8 cellular contexts compared by ENCODE assay signal in the genomic region with DNA sequence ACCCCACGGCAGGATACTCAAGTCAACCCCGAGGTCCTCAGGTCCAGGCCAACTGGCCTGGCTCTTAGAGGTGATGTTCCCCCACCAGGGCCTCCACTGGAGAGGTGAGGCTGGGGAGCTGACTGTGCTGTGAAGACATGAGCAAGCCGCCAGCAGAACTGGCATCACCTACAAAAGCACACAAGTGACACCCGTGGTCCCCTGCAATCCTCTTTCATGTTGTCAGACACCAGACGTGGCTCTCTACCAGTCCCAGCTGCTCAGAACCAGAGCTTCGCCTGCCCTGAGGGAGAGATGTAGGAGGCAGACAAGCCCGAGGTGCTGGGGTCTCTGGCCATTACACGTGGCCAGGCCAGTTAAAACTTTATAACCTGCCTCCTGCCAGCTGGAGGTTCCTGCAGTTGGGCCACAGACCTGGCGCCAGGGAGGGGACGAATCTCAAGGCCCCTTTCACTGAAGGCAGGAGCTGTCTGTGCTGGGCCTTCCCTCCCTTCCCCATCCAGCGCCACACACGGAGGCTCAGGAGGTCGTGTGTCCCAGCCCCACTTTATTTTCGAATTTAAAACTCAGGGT. TPM values are rescaled to one million over a fixed set of nuclear protein-coding genes. Genes with fewer than 3 reads are reported as not detected.
DNase-seq lines count a peak whose midpoint lies in the region; ATAC-seq, FAIRE-seq and TF ChIP-seq lines count a peak whose summit lies in the region.

No MANE protein-coding gene starts in this region.

- H3K4me3 ChIP-seq in MM.1S (ENCODE audit: low read length): peak overlapping the region; percentile 50
- H3K4me3 ChIP-seq in bronchial epithelial cell (ENCODE audit: low read depth, low read length): peak overlapping the region; percentile 29
- H3K4me3 ChIP-seq in neural progenitor cell: peak overlapping the region; percentile 52

- H3F3A ChIP-seq in MM.1S (ENCODE audit: insufficient read depth, low read length) (peaks cover 37% of the 10 kb centered on the region), neural progenitor cell (ENCODE audit: low read depth) (peaks cover 61% of the 10 kb centered on the region)

- H3K9me3 ChIP-seq in MM.1S (replicated peaks; ENCODE audit: insufficient read depth, low read length): no peaks in the 10 kb centered on the region
- H3K9me3 ChIP-seq in neural progenitor cell (ENCODE audit: low read depth): no peaks in the 10 kb centered on the region

- peaks cover 14% of the 10 kb centered on the region for H3K4me1 ChIP-seq in MM.1S (ENCODE audit: low read length)
- no peaks in the 10 kb centered on the region for H3K4me1 ChIP-seq in neural progenitor cell

- H3K79me2 ChIP-seq in MM.1S (ENCODE audit: low read length) (peaks cover 59% of the 10 kb centered on the region), neural progenitor cell (ENCODE audit: low read depth) (peaks cover 6% of the 10 kb centered on the region)

- CTCF ChIA-PET in Calu3 (lab: Charles Lee): interaction anchor here (0.6 to 4.0 kb wide), 6 partner anchors 7 to 46 kb away, joined by 3 to 67 read pairs (median 6); no protein-coding TSS in a partner anchor

- H3K27ac Mint-ChIP-seq in Calu3 (ENCODE audit: unreplicated experiment) (peak overlapping the region; percentile 54), neural progenitor cell (no peak overlapping the region)

- peaks cover 43% of the 10 kb centered on the region for H3K4me1 Mint-ChIP-seq in Calu3 (ENCODE audit: low read depth, unreplicated experiment)
- peaks cover 10% of the 10 kb centered on the region for H3K4me1 Mint-ChIP-seq in neural progenitor cell

- peaks cover 15% of the 10 kb centered on the region; the same call in 1 of the 2 replicates for H4K20me1 ChIP-seq in MM.1S (ENCODE audit: insufficient read depth, low read length)
- H4K20me1 ChIP-seq in neural progenitor cell (ENCODE audit: low read depth): peaks cover 23% of the 10 kb centered on the region

- H3K36me3 Mint-ChIP-seq in Calu3 (ENCODE audit: insufficient read depth, unreplicated experiment) (peaks cover 74% of the 10 kb centered on the region), neural progenitor cell (peaks cover 19% of the 10 kb centered on the region)

- peak overlapping the region; percentile 68 for H3K27ac ChIP-seq in MM.1S (ENCODE audit: low read length)
- H3K27ac ChIP-seq in neural progenitor cell: no peak overlapping the region

- H3K9me2 ChIP-seq in MM.1S (replicated peaks; ENCODE audit: insufficient read depth, low read length): no peaks in the 10 kb centered on the region

- no peak for DNase-seq in Calu3
- DNase-seq in MM.1S: no peak
- no peak for DNase-seq in bronchial epithelial cell (ENCODE audit: low read depth)
- peak; percentile 8 for DNase-seq in neural progenitor cell (ENCODE audit: low spot score)
- no peak for DNase-seq in stimulated activated CD4-positive, alpha-beta T cell treated with anti-CD3 and anti-CD28 coated beads, Interleukin-2, amount 100 ng/mL, for 48 hours

- H2AFZ ChIP-seq in MM.1S (ENCODE audit: low read length): no peak overlapping the region
- H2AFZ ChIP-seq in neural progenitor cell (replicated peaks): no peak overlapping the region

- H3K36me3 ChIP-seq in MM.1S (replicated peaks; ENCODE audit: insufficient read depth, low read length): peaks cover 15% of the 10 kb centered on the region
- H3K36me3 ChIP-seq in bronchial epithelial cell (ENCODE audit: control insufficient read depth, insufficient read depth, low read length): peaks cover 10% of the 10 kb centered on the region
- H3K36me3 ChIP-seq in neural progenitor cell: peaks cover 6% of the 10 kb centered on the region

- H3K9me3 Mint-ChIP-seq in Calu3 (ENCODE audit: low read depth, unreplicated experiment) (no peaks in the 10 kb centered on the region), neural progenitor cell (no peaks in the 10 kb centered on the region)

- BruUV-seq in Calu3 (replicated peaks; lab: Mats Ljungman, UMichigan): no TSS peak

- ATAC-seq in HG03280 (IDR thresholded peaks at IDR 0.05; ENCODE audit: unreplicated experiment) (no peak), HG02840 (IDR thresholded peaks at IDR 0.05; ENCODE audit: low FRiP score, unreplicated experiment) (no peak), HG02852 (IDR thresholded peaks at IDR 0.05; ENCODE audit: unreplicated experiment) (no peak)

- H3K27me3 Mint-ChIP-seq in Calu3 (ENCODE audit: unreplicated experiment): no peaks in the 10 kb centered on the region
- peaks cover 7% of the 10 kb centered on the region for H3K27me3 Mint-ChIP-seq in neural progenitor cell (ENCODE audit: insufficient read depth, low read depth)

- intact Hi-C loops in Calu3 (cut with micrococcal nuclease; ENCODE audit: unreplicated experiment): loop anchor here (10.0 kb wide), 1 partner anchor 969 kb away; no protein-coding TSS in a partner anchor

- H3K4me3 Mint-ChIP-seq in Calu3 (ENCODE audit: low read depth, unreplicated experiment) (peak overlapping the region; percentile 76), neural progenitor cell (peak overlapping the region; percentile 81)

- no peak for FAIRE-seq in bronchial epithelial cell (lab: Jason Lieb, UNC)

- H3K4me2 ChIP-seq in MM.1S (ENCODE audit: low read depth, low read length) (peak overlapping the region; percentile 93), neural progenitor cell (peak overlapping the region; percentile 93)

- H3K27me3 ChIP-seq in MM.1S (replicated peaks; ENCODE audit: insufficient read depth, low read length): no peaks in the 10 kb centered on the region
- no peaks in the 10 kb centered on the region for H3K27me3 ChIP-seq in bronchial epithelial cell (ENCODE audit: control insufficient read depth, insufficient read depth, low read length)
- peaks cover 7% of the 10 kb centered on the region for H3K27me3 ChIP-seq in neural progenitor cell

- H3K9ac ChIP-seq in MM.1S (ENCODE audit: low read length): peak overlapping the region; percentile 79
- no peak overlapping the region for H3K9ac ChIP-seq in neural progenitor cell

- TF ChIP-seq CTCF in Calu3 (IDR thresholded peaks at IDR 0.05; ENCODE audit: unreplicated experiment) (no peak), MM.1S (IDR thresholded peaks at IDR 0.05; ENCODE audit: low read length) (no peak), bronchial epithelial cell (IDR thresholded peaks at IDR 0.05; ENCODE audit: insufficient read depth, low read length, severe bottlenecking) (no peak), neural progenitor cell (IDR thresholded peaks at IDR 0.05) (no peak)

RNA-seq across cellular contexts. Expression of a gene that starts 2.2 kb away (rescaled TPM):
- total RNA-seq in Calu3 (2022) (52.4 and 67.6 TPM in 2 replicates), bronchial epithelial cell (11.8 and 21.6 TPM in 2 replicates), neural progenitor cell (ENCODE audit: low replicate concordance) (2.1 and 5.3 TPM in 2 replicates)

RNA-seq across cellular contexts. Expression of a gene that starts 22.9 kb away (rescaled TPM):
- 243 and 254 TPM in 2 replicates for total RNA-seq in Calu3 (2022)
- total RNA-seq in bronchial epithelial cell: 144 and 270 TPM in 2 replicates
- 163 and 341 TPM in 2 replicates for total RNA-seq in neural progenitor cell (ENCODE audit: low replicate concordance)
